Comparison of ENCODE assay signal across 19 cellular contexts in genomic region chr3:159502986-159503385, GRCh38.
A peak's percentile ranks its signal among the peaks of the same experiment; 100 is the strongest.
DNase-seq lines count a peak whose midpoint lies in the region; ATAC-seq, FAIRE-seq and TF ChIP-seq lines count a peak whose summit lies in the region.
"Had no signal": no experiment of that assay in that cellular context is flagged by ENCODE, and none has a peak within 500 bp of the region (broad histone marks: within the 10 kb centered on the region; RNA-seq: fewer than 3 reads in every experiment).

No MANE protein-coding gene starts in this region.

- H3K18ac ChIP-seq in H1 (ENCODE audit: extremely low read depth, low read length): no peak overlapping the region

- H3K23ac ChIP-seq in H1 (ENCODE audit: insufficient read length): no peak overlapping the region

- H2BK5ac ChIP-seq in H1 (ENCODE audit: low read depth, low read length): no peak overlapping the region

- H2AFZ ChIP-seq in GM23338: no peak overlapping the region
- H2AFZ ChIP-seq in H1 (ENCODE audit: low read length): no peak overlapping the region

- 83% methylated on average over 2 of the region's 2 CpGs; no CpG with 5 or more reads in 1 of the 2 experiments for WGBS in H1 (ENCODE audit: extremely low coverage in 1 of 2, insufficient coverage in 1 of 2, insufficient read length in 1 of 2, insufficient replicate concordance in 2 of 2, low coverage in 1 of 2, low lambda C conversion rate in 2 of 2, missing lambda C conversion rate in 1 of 2), 2 experiments

- CTCF ChIA-PET in H1 (lab: Charles Lee; ENCODE audit: partially characterized antibody): interaction anchor here (1.0 to 2.9 kb wide), 7 partner anchors 12 to 236 kb away, joined by 3 to 10 read pairs (median 4); no protein-coding TSS in a partner anchor

- H3K79me2 ChIP-seq in GM23338 (replicated peaks; ENCODE audit: insufficient read depth) (no peaks in the 10 kb centered on the region), H1 (ENCODE audit: control insufficient read depth in 1 of 2, insufficient read depth in 2 of 2, low read length in 2 of 2) (no peaks in the 10 kb centered on the region)

- no peak overlapping the region for H3K14ac ChIP-seq in H1 (ENCODE audit: insufficient read length)

- peak; percentile 36 to 54 for TF ChIP-seq CTCF in GM23338 (conservative IDR thresholded peaks at IDR 0.05; ENCODE audit: low read depth in 2 of 2)
- TF ChIP-seq CTCF in H1 (IDR thresholded peaks at IDR 0.05; ENCODE audit: control extremely low read depth in 1 of 3, insufficient read depth in 1 of 3, low read depth in 1 of 3, low read length in 3 of 3): peak in 1 of 3 experiments; percentile 39; a peak in 1 of 4 replicates
- no peak for TF ChIP-seq CTCF in nephron progenitor cell (IDR thresholded peaks at IDR 0.05)

- H2AK5ac ChIP-seq in H1 (ENCODE audit: low read depth, low read length): no peak overlapping the region

- no peak overlapping the region for H2BK15ac ChIP-seq in H1 (ENCODE audit: low read length)

- H2BK120ac ChIP-seq in H1 (replicated peaks; ENCODE audit: low read depth, low read length): no peak overlapping the region

- TF ChIP-seq EP300 in H1 (IDR thresholded peaks at IDR 0.05; ENCODE audit: borderline replicate concordance in 1 of 2, low read depth in 2 of 2, low read length in 2 of 2): no peak

- H3K27me3 Mint-ChIP-seq in GM23338 (ENCODE audit: insufficient read depth, low read depth, poor library complexity) (peaks cover 7% of the 10 kb centered on the region), nephron progenitor cell (ENCODE audit: low read depth, poor library complexity) (no peaks in the 10 kb centered on the region)
- H3K27me3 Mint-ChIP-seq: CD4-positive, CD25-positive, alpha-beta regulatory T cell had no signal

- no peaks in the 10 kb centered on the region for H3F3A ChIP-seq in GM23338 (replicated peaks; ENCODE audit: low read depth)

- H3K56ac ChIP-seq in H1 (replicated peaks; ENCODE audit: insufficient read length, low read depth, low read length): no peak overlapping the region

- H3K4me1 Mint-ChIP-seq in GM23338 (no peaks in the 10 kb centered on the region), nephron progenitor cell (no peaks in the 10 kb centered on the region)
- H3K4me1 Mint-ChIP-seq: CD4-positive, CD25-positive, alpha-beta regulatory T cell had no signal

- no peaks in the 10 kb centered on the region for H3K79me1 ChIP-seq in H1 (ENCODE audit: low read depth, low read length)

- no peak for TF ChIP-seq POLR2A in H1 (IDR thresholded peaks at IDR 0.05; ENCODE audit: control extremely low read depth in 1 of 2, low read depth in 2 of 2, low read length in 2 of 2)

- DNase-seq in GM23338 (ENCODE audit: low spot score) (no peak), NCI-H69 (lab: John Stamatoyannopoulos, UW) (peak; percentile 88), H1 (ENCODE audit: low read depth in 1 of 2, low spot score in 2 of 2) (no peak), nephron progenitor cell (no peak), HTR-8/SVneo (ENCODE audit: insufficient read length, low spot score) (no peak), Kasumi-1 (lab: John Stamatoyannopoulos, UW) (no peak)
- DNase-seq: C1 segment of cervical spinal cord; Caco-2; CD4-positive, CD25-positive, alpha-beta regulatory T cell; CD8-positive, alpha-beta T cell; DMS153; DND-41; GOT3; H7; HCEC 1CT had no signal

- peak; percentile 31 to 38; a peak in 3 of 4 replicates for TF ChIP-seq RAD21 in H1 (IDR thresholded peaks at IDR 0.05 in 1 of 2, conservative IDR thresholded peaks at IDR 0.05 in 1 of 2; ENCODE audit: low read depth in 2 of 2, low read length in 2 of 2)

- 0 out of 2 replicates have a peak, but pooled peaks cover 1% of the 10 kb centered on the region for H3K23me2 ChIP-seq in H1 (ENCODE audit: low read depth, low read length)

- H3K27ac ChIP-seq in GM23338 (ENCODE audit: low read depth) (no peak overlapping the region), H1 (ENCODE audit: low read depth, low read length) (no peak overlapping the region)

- H3K9me2 ChIP-seq in GM23338 (ENCODE audit: insufficient read depth): no peaks in the 10 kb centered on the region

- H3K4me1 ChIP-seq in GM23338 (ENCODE audit: insufficient read depth) (no peaks in the 10 kb centered on the region), H1 (replicated peaks in 1 of 4; ENCODE audit: control insufficient read depth in 3 of 4, insufficient read depth in 4 of 4, low read length in 3 of 4) (no peaks in the 10 kb centered on the region)
- H3K4me1 ChIP-seq: Caco-2 had no signal

- no peak overlapping the region for H4K91ac ChIP-seq in H1 (replicated peaks; ENCODE audit: insufficient read length, low read length)

- H3K4me2 ChIP-seq in GM23338 (no peak overlapping the region), H1 (ENCODE audit: insufficient read depth in 1 of 2, low read depth in 2 of 2, low read length in 2 of 2) (no peak overlapping the region)

- no peak overlapping the region for H2BK20ac ChIP-seq in H1 (ENCODE audit: low read length)

- H3K36me3 ChIP-seq in GM23338 (ENCODE audit: insufficient read depth) (no peaks in the 10 kb centered on the region), H1 (ENCODE audit: control insufficient read depth in 2 of 4, insufficient read depth in 4 of 4, low read length in 3 of 4) (no peaks in the 10 kb centered on the region)

- H3K27me3 ChIP-seq in GM23338 (ENCODE audit: insufficient read depth) (no peaks in the 10 kb centered on the region), H1 (replicated peaks in 1 of 4; ENCODE audit: control insufficient read depth in 3 of 4, extremely low read depth in 1 of 4, insufficient read depth in 3 of 4, low read length in 3 of 4) (no peaks in the 10 kb centered on the region)

- no peak overlapping the region for H3K4me3 ChIP-seq in GM23338
- H3K4me3 ChIP-seq in H1 (ENCODE audit: extremely low read depth in 1 of 4, insufficient read depth in 2 of 4, low read depth in 3 of 4, low read length in 4 of 4): no peak overlapping the region

- no peak overlapping the region for H3K9ac ChIP-seq in H1 (replicated peaks in 1 of 4; ENCODE audit: extremely low read depth in 1 of 4, low read depth in 3 of 4, low read length in 3 of 4)

- ATAC-seq in GM23338 (peak; percentile 32; the same call in 2 of the 3 replicates), GM18873 (IDR thresholded peaks at IDR 0.05; ENCODE audit: low FRiP score, unreplicated experiment) (no peak)
- ATAC-seq: CD8-positive, alpha-beta T cell had no signal

- H3K4ac ChIP-seq in H1 (replicated peaks; ENCODE audit: insufficient read length, low read depth, low read length): no peak overlapping the region

- no peak overlapping the region for H2BK12ac ChIP-seq in H1 (ENCODE audit: low read depth, low read length)

- H3K9me3 Mint-ChIP-seq in GM23338 (no peaks in the 10 kb centered on the region; the same call in 2 of the 3 replicates), nephron progenitor cell (peaks cover 6% of the 10 kb centered on the region)

- H3K36me3 Mint-ChIP-seq in GM23338 (ENCODE audit: low read depth): no peaks in the 10 kb centered on the region
- no peaks in the 10 kb centered on the region for H3K36me3 Mint-ChIP-seq in nephron progenitor cell (ENCODE audit: low read depth)
- H3K36me3 Mint-ChIP-seq: CD4-positive, CD25-positive, alpha-beta regulatory T cell; CD8-positive, alpha-beta T cell had no signal

- POLR2A ChIA-PET in H1 (lab: Charles Lee; ENCODE audit: partially characterized antibody): no interaction called here

- H3K4me3 Mint-ChIP-seq in GM23338 (no peak overlapping the region), nephron progenitor cell (no peak overlapping the region)
- H3K4me3 Mint-ChIP-seq: CD4-positive, CD25-positive, alpha-beta regulatory T cell; CD8-positive, alpha-beta T cell had no signal

- no peak overlapping the region for H4K8ac ChIP-seq in H1 (ENCODE audit: extremely low read depth, insufficient read depth, low read length)

- no peaks in the 10 kb centered on the region for H3K9me3 ChIP-seq in H1 (ENCODE audit: insufficient read depth in 2 of 2, low read depth in 1 of 2, low read length in 1 of 2)
- H3K9me3 ChIP-seq: Caco-2 had no signal

- FAIRE-seq in H1 (lab: Jason Lieb, UNC) (no peak), HTR-8/SVneo (lab: Jason Lieb, UNC) (no peak)
- FAIRE-seq: G401.6, GM12892, GM19239 had no signal

- no peak overlapping the region for H4K5ac ChIP-seq in H1 (ENCODE audit: insufficient read length, low read depth, low read length)

- H4K20me1 ChIP-seq in GM23338 (replicated peaks; ENCODE audit: insufficient read depth) (no peaks in the 10 kb centered on the region), H1 (replicated peaks in 1 of 2; ENCODE audit: control insufficient read depth in 1 of 2, insufficient read depth in 2 of 2, low read length in 2 of 2) (no peaks in the 10 kb centered on the region)

- H3K27ac Mint-ChIP-seq in GM23338 (no peak overlapping the region), nephron progenitor cell (peak overlapping the region; percentile 64)
- H3K27ac Mint-ChIP-seq: CD4-positive, CD25-positive, alpha-beta regulatory T cell; CD8-positive, alpha-beta T cell had no signal

TF ChIP-seq in GM23338, 12 proteins besides CTCF, POLR2A, EP300 and RAD21:
- TF ChIP-seq STAT1 (IDR thresholded peaks at IDR 0.05; ENCODE audit: unreplicated experiment) (no peak), EZH2phosphoT487 (IDR thresholded peaks at IDR 0.05; ENCODE audit: unreplicated experiment) (no peak), EZH2 (IDR thresholded peaks at IDR 0.05; ENCODE audit: low read depth, unreplicated experiment) (no peak), NANOG (IDR thresholded peaks at IDR 0.05; ENCODE audit: borderline replicate concordance) (no peak)

TF ChIP-seq in H1, 55 proteins besides CTCF, POLR2A, EP300 and RAD21 (continues in another document):
- no peak for TF ChIP-seq RBBP5 (IDR thresholded peaks at IDR 0.05; ENCODE audit: borderline replicate concordance, low read depth, low read length)
- no peak for TF ChIP-seq NANOG (IDR thresholded peaks at IDR 0.05; ENCODE audit: insufficient read depth, low read depth, low read length, poor library complexity, severe bottlenecking)
- TF ChIP-seq SUZ12 (IDR thresholded peaks at IDR 0.05; ENCODE audit: low read length): no peak
